ENCODE assay signal across 19 cellular contexts in the genomic region with DNA sequence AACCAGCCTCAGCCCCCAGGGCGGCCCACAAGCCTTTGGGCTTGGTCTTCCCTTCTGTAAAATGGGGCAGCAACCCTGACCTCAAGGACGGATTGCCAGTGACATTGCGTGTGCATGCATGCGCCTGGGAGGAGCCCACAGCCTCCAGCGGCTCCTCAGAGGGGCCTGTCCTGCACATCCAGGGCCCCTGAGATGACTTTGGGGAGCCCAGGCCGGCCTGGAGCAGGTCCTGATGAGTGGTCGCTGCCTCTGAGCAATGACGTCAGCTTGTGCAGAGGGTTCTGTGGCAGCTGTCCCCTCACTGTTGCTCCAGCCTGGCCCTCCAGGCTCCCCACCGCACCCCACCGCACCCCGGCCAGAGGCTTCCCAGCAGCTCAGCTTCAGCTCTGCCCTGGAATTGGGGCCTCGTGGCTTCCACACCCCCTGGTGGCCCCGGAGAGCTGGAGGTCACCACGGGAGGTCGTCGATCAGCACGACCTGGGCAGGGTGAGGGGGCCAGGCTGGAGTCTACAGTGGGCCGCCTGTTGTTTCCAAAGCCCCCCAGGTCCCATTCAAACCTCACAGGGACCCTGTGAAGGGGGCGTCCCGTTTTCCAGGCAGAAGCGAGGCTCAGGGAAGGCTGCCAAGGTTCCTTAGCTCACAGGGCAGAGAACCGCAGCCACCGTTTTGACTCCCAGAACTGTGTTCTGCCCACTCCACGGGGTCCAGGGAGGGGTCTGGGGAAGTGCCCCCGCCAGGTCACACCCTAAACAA.
"Had no signal": no experiment of that assay in that cellular context is flagged by ENCODE, and none has a peak within 500 bp of the region (broad histone marks: within the 10 kb centered on the region; RNA-seq: fewer than 3 reads in every experiment).

No MANE protein-coding gene starts in this region.

- H3K4me3 ChIP-seq: skin epidermis had no signal

- ATAC-seq: activated CD8-positive, alpha-beta memory T cell treated with anti-CD3 and anti-CD28 coated beads, Interleukin-2, amount 10 ng/mL, durations not matched to agents 7 days and 5 days; activated T-helper 17 cell treated with anti-CD3 and anti-CD28 coated beads, Interleukin-2, amount 50 U/mL, for 72 hours; effector memory CD8-positive, alpha-beta T cell had no signal

- H3K27ac ChIP-seq: skin epidermis had no signal

- DNase-seq: activated CD4-positive, alpha-beta memory T cell treated with anti-CD3 and anti-CD28 coated beads, Interleukin-2, amount 10 ng/mL, durations not matched to agents 7 days and 5 days; activated CD4-positive, alpha-beta T cell treated with anti-CD3 and anti-CD28 coated beads for 48 hours; activated CD4-positive, CD25-positive, alpha-beta regulatory T cell; activated CD8-positive, alpha-beta memory T cell treated with anti-CD3 and anti-CD28 coated beads, Interleukin-2, amount 10 ng/mL, durations not matched to agents 7 days and 5 days; activated naive CD4-positive, alpha-beta T cell; activated naive CD8-positive, alpha-beta T cell treated with anti-CD3 and anti-CD28 coated beads for 36 hours; activated T-cell treated with anti-CD3 and anti-CD28 coated beads, Interleukin-2, amount 50 U/mL, for 1 hour; amniotic stem cell; effector memory CD8-positive, alpha-beta T cell; hippocampal formation; midbrain; nephron progenitor cell; occipital lobe; retina; stimulated activated CD4-positive, alpha-beta T cell treated with anti-CD3 and anti-CD28 coated beads, Interleukin-4, amount 100 ng/mL, for 1 hour; T-helper 1 cell; T-helper 9 cell had no signal
